Comparison of ENCODE assay signal across 17 cellular contexts in genomic region chr16:88064011-88064888, GRCh38.
DNase-seq lines count a peak whose midpoint lies in the region; ATAC-seq and TF ChIP-seq lines count a peak whose summit lies in the region.
"Had no signal": no experiment of that assay in that cellular context is flagged by ENCODE, and none has a peak within 500 bp of the region (broad histone marks: within the 10 kb centered on the region; RNA-seq: fewer than 3 reads in every experiment).

No MANE protein-coding gene starts in this region.

- no peaks in the 10 kb centered on the region for H3K27me3 ChIP-seq in layer of hippocampus (ENCODE audit: control insufficient read depth, insufficient read depth, low read length)
- no peaks in the 10 kb centered on the region for H3K27me3 ChIP-seq in subcutaneous abdominal adipose tissue (ENCODE audit: control insufficient read depth in 5 of 5, insufficient read depth in 4 of 5, low read length in 5 of 5)
- H3K27me3 ChIP-seq: neural progenitor cell, tibial artery had no signal

- peaks cover 9 to 27% (median 25%) of the 10 kb centered on the region in 5 donors for H3K4me1 ChIP-seq in subcutaneous abdominal adipose tissue (ENCODE audit: control insufficient read depth in 5 of 5, insufficient read depth in 5 of 5, low read length in 5 of 5)

- H3K27me3 Mint-ChIP-seq in brain = no peaks in the 10 kb centered on the region
- H3K27me3 Mint-ChIP-seq: activated CD8-positive, alpha-beta T cell treated with anti-CD3 and anti-CD28 coated beads for 36 hours had no signal

- no peak overlapping the region for H3K4me3 ChIP-seq in subcutaneous abdominal adipose tissue (ENCODE audit: low read depth in 1 of 5, low read length in 5 of 5)
- H3K4me3 ChIP-seq: coronary artery, neural progenitor cell, tibial artery had no signal

- H3K36me3 ChIP-seq in subcutaneous abdominal adipose tissue (ENCODE audit: control insufficient read depth in 5 of 5, insufficient read depth in 5 of 5, low read length in 5 of 5) = peaks cover 0 to 48% (median 18%) of the 10 kb centered on the region in 5 donors
- H3K36me3 ChIP-seq: neural progenitor cell had no signal

- ATAC-seq in GM18520 (IDR thresholded peaks at IDR 0.05; ENCODE audit: unreplicated experiment) = no peak
- ATAC-seq: activated CD8-positive, alpha-beta T cell treated with anti-CD3 and anti-CD28 coated beads for 36 hours; activated T-cell treated with anti-CD3 and anti-CD28 coated beads, Interleukin-2, amount 50 U/mL, for 4 hours had no signal

- H3K4me3 Mint-ChIP-seq in brain = no peak overlapping the region
- H3K4me3 Mint-ChIP-seq: activated CD8-positive, alpha-beta T cell treated with anti-CD3 and anti-CD28 coated beads for 36 hours; activated T-cell treated with anti-CD3 and anti-CD28 coated beads, Interleukin-2, amount 50 U/mL, for 4 hours; neural progenitor cell had no signal

- no peaks in the 10 kb centered on the region for H3K9me3 ChIP-seq in subcutaneous abdominal adipose tissue (ENCODE audit: control insufficient read depth in 5 of 5, low read length in 5 of 5)
- H3K9me3 ChIP-seq: tibial artery had no signal

- peak overlapping the region; percentile 38 to 89 (median 74) for H3K27ac Mint-ChIP-seq in brain
- H3K27ac Mint-ChIP-seq: activated CD8-positive, alpha-beta T cell treated with anti-CD3 and anti-CD28 coated beads for 36 hours had no signal

- peak overlapping the region; percentile 58 for H3K27ac ChIP-seq in layer of hippocampus (ENCODE audit: low read depth, low read length)
- peak overlapping the region; percentile 54 for H3K27ac ChIP-seq in subcutaneous abdominal adipose tissue (ENCODE audit: low read depth, low read length)
- H3K27ac ChIP-seq: neural progenitor cell had no signal

- peaks cover 12% of the 10 kb centered on the region for H3K36me3 Mint-ChIP-seq in brain

- peaks cover 0 to 2% (median 0%) of the 10 kb centered on the region in 5 experiments for H3K9me3 Mint-ChIP-seq in brain
- H3K9me3 Mint-ChIP-seq: activated CD8-positive, alpha-beta T cell treated with anti-CD3 and anti-CD28 coated beads for 36 hours; activated T-cell treated with anti-CD3 and anti-CD28 coated beads, Interleukin-2, amount 50 U/mL, for 4 hours; neural progenitor cell had no signal

- no peak overlapping the region for H3K9ac ChIP-seq in subcutaneous abdominal adipose tissue (ENCODE audit: low read length in 5 of 5)
- H3K9ac ChIP-seq: neural progenitor cell had no signal

- DNase-seq in ELR (ENCODE audit: low read depth) = peak; percentile 10
- no peak for DNase-seq in NCI-H446 treated with DMSO at 0.1 percent for 48 hours (lab: John Stamatoyannopoulos, UW)
- no peak for DNase-seq in activated CD4-positive, alpha-beta T cell treated with anti-CD3 and anti-CD28 coated beads for 48 hours
- DNase-seq in DMS153 (lab: John Stamatoyannopoulos, UW) = no peak
- DNase-seq: activated CD8-positive, alpha-beta T cell treated with anti-CD3 and anti-CD28 coated beads for 36 hours; activated naive CD4-positive, alpha-beta T cell treated with anti-CD3 and anti-CD28 coated beads, Interleukin-2, amount 50 U/mL, for 16 hours; activated T-cell treated with anti-CD3 and anti-CD28 coated beads, Interleukin-2, amount 50 U/mL, for 4 hours; NCI-H1436 treated with DMSO at 0.1 percent for 48 hours; NCI-H2171 treated with DMSO at 0.1 percent for 48 hours; OCI-M1; tibial artery had no signal

- TF ChIP-seq CTCF in brain (conservative IDR thresholded peaks at IDR 0.05) = no peak

- H3K4me1 Mint-ChIP-seq in brain = peaks cover 31% of the 10 kb centered on the region
